In the genomic region with DNA sequence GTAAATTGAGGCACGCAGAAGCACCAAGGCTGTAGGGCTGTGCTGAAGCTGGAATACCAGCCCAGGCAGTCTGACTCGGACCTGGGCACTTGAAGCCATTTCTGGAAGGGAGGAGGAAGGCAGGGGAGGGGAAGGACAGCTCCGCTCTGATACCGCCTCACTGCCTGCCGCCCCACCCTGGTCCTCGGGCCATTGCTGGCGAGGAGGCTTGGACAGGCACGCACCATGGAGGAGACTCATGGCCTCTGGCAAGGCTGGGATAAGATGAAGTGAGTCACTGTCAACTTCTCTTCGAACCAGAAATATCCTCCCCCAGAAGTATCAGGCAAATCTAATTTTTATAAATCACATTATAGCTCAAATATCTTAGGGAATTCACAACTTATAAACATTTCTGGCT, we compare ENCODE assay signal across 1 cellular context.
TF ChIP-seq lines count a peak whose summit lies in the region.

No MANE protein-coding gene starts in this region.

TF ChIP-seq in GM23338, 12 proteins besides CTCF, POLR2A, EP300 and RAD21 (continued from another document):
- no peak for TF ChIP-seq ZNF462 (CRISPR knock-in tag; IDR thresholded peaks at IDR 0.05)
- TF ChIP-seq, protein P1, sequence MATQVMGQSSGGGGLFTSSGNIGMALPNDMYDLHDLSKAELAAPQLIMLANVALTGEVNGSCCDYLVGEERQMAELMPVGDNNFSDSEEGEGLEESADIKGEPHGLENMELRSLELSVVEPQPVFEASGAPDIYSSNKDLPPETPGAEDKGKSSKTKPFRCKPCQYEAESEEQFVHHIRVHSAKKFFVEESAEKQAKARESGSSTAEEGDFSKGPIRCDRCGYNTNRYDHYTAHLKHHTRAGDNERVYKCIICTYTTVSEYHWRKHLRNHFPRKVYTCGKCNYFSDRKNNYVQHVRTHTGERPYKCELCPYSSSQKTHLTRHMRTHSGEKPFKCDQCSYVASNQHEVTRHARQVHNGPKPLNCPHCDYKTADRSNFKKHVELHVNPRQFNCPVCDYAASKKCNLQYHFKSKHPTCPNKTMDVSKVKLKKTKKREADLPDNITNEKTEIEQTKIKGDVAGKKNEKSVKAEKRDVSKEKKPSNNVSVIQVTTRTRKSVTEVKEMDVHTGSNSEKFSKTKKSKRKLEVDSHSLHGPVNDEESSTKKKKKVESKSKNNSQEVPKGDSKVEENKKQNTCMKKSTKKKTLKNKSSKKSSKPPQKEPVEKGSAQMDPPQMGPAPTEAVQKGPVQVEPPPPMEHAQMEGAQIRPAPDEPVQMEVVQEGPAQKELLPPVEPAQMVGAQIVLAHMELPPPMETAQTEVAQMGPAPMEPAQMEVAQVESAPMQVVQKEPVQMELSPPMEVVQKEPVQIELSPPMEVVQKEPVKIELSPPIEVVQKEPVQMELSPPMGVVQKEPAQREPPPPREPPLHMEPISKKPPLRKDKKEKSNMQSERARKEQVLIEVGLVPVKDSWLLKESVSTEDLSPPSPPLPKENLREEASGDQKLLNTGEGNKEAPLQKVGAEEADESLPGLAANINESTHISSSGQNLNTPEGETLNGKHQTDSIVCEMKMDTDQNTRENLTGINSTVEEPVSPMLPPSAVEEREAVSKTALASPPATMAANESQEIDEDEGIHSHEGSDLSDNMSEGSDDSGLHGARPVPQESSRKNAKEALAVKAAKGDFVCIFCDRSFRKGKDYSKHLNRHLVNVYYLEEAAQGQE (IDR thresholded peaks at IDR 0.05; ENCODE audit: unreplicated experiment): no peak
- TF ChIP-seq STAT1 (IDR thresholded peaks at IDR 0.05; ENCODE audit: unreplicated experiment): no peak
- TF ChIP-seq CREB1 (CRISPR knock-in tag; IDR thresholded peaks at IDR 0.05; ENCODE audit: low read depth): no peak
